17 cellular contexts compared by ENCODE assay signal in genomic region chr16:89341274-89341673, GRCh38.
DNase-seq lines count a peak whose midpoint lies in the region; ATAC-seq, FAIRE-seq and TF ChIP-seq lines count a peak whose summit lies in the region.
"Had no signal": no experiment of that assay in that cellular context is flagged by ENCODE, and none has a peak within 500 bp of the region (broad histone marks: within the 10 kb centered on the region; RNA-seq: fewer than 3 reads in every experiment).

No MANE protein-coding gene starts in this region.

- H3K9me3 ChIP-seq in HepG2 (ENCODE audit: low read length) (no peaks in the 10 kb centered on the region), right lobe of liver (no peaks in the 10 kb centered on the region), heart right ventricle (no peaks in the 10 kb centered on the region), lower lobe of right lung (no peaks in the 10 kb centered on the region)
- H3K9me3 ChIP-seq: gastroesophageal sphincter, neutrophil had no signal

- H3K9me3 Mint-ChIP-seq in activated CD8-positive, alpha-beta T cell treated with anti-CD3 and anti-CD28 coated beads, Interleukin-2, amount 10 ng/mL, durations not matched to agents 7 days and 5 days (ENCODE audit: insufficient read depth): no peaks in the 10 kb centered on the region
- no peaks in the 10 kb centered on the region for H3K9me3 Mint-ChIP-seq in immature natural killer cell
- H3K9me3 Mint-ChIP-seq: T-helper 1 cell treated with Interleukin-12 subunit alpha and Interleukin-12 subunit beta and Interleukin-4 antibody, amounts not matched to agents 30 μg/mL and 1 μg/mL, for 36 hours had no signal

- peaks cover 17% of the 10 kb centered on the region for H3K36me3 Mint-ChIP-seq in activated CD8-positive, alpha-beta T cell treated with anti-CD3 and anti-CD28 coated beads, Interleukin-2, amount 10 ng/mL, durations not matched to agents 7 days and 5 days (ENCODE audit: low read depth)
- H3K36me3 Mint-ChIP-seq in immature natural killer cell: no peaks in the 10 kb centered on the region

- in situ Hi-C loops in HepG2 (cut with HindIII; ENCODE audit: extremely low pct_ligation_motif_present, low pct_unique_long_range_greater_than_20kb): no loop called here

- H3K4me1 Mint-ChIP-seq in activated CD8-positive, alpha-beta T cell treated with anti-CD3 and anti-CD28 coated beads, Interleukin-2, amount 10 ng/mL, durations not matched to agents 7 days and 5 days (ENCODE audit: low read depth): peaks cover 62% of the 10 kb centered on the region
- peaks cover 70 to 90% of the 10 kb centered on the region in 2 donors for H3K4me1 Mint-ChIP-seq in immature natural killer cell

- peaks cover 98% of the 10 kb centered on the region for H3K79me2 ChIP-seq in HepG2 (ENCODE audit: insufficient read depth, low read length)

- H3K27ac Mint-ChIP-seq in activated CD8-positive, alpha-beta T cell treated with anti-CD3 and anti-CD28 coated beads, Interleukin-2, amount 10 ng/mL, durations not matched to agents 7 days and 5 days: peak overlapping the region; percentile 6
- peak overlapping the region; percentile 40 to 66 (median 60) for H3K27ac Mint-ChIP-seq in immature natural killer cell
- H3K27ac Mint-ChIP-seq: T-helper 1 cell treated with Interleukin-12 subunit alpha and Interleukin-12 subunit beta and Interleukin-4 antibody, amounts not matched to agents 30 μg/mL and 1 μg/mL, for 36 hours had no signal

- no peak overlapping the region for H3K4me2 ChIP-seq in HepG2 (ENCODE audit: low read depth, low read length)

- TF ChIP-seq CTCF in HepG2 (CRISPR knock-in tag; IDR thresholded peaks at IDR 0.05) (no peak), right lobe of liver (IDR thresholded peaks at IDR 0.05) (no peak), heart right ventricle (IDR thresholded peaks at IDR 0.05) (no peak), lower lobe of right lung (IDR thresholded peaks at IDR 0.05) (no peak)

- no peak overlapping the region for H3K9ac ChIP-seq in HepG2 (ENCODE audit: insufficient read depth, low read depth, low read length)

- intact Hi-C loops in HepG2 (cut with micrococcal nuclease; ENCODE audit: unreplicated experiment): no loop called here
- intact Hi-C loops in right lobe of liver (cut with DNase I): no loop called here
- intact Hi-C loops in heart right ventricle (cut with DNase I): no loop called here
- intact Hi-C loops in lower lobe of right lung (cut with DNase I): no loop called here

- H3K4me3 ChIP-seq in HepG2 (replicated peaks in 1 of 3; ENCODE audit: insufficient read depth in 1 of 3, low read depth in 2 of 3, low read length in 3 of 3) (no peak overlapping the region), right lobe of liver (no peak overlapping the region), heart right ventricle (no peak overlapping the region), lower lobe of right lung (no peak overlapping the region)
- H3K4me3 ChIP-seq: gastroesophageal sphincter had no signal

- 90% methylated on average over 7 of the region's 7 CpGs for WGBS in HepG2 (ENCODE audit: low lambda C conversion rate)
- WGBS in right lobe of liver (ENCODE audit: insufficient coverage, low coverage, low lambda C conversion rate, missing lambda C conversion rate): 46% methylated on average over 3 of the region's 7 CpGs
- WGBS in heart right ventricle, 2 donors: 69% methylated on average over 7 of the region's 7 CpGs

- DNase-seq in HepG2 (ENCODE audit: low spot score) (no peak), right lobe of liver (no peak), immature natural killer cell (no peak), heart right ventricle (no peak), DMS 273 (lab: John Stamatoyannopoulos, UW; ENCODE audit: unreplicated experiment) (no peak), lower lobe of right lung (no peak), ureter (ENCODE audit: low spot score) (no peak)
- DNase-seq in activated CD8-positive, alpha-beta T cell treated with anti-CD3 and anti-CD28 coated beads, Interleukin-2, amount 10 ng/mL, durations not matched to agents 7 days and 5 days: no peak
- DNase-seq: activated T-cell treated with anti-CD3 and anti-CD28 coated beads for 4 hours, amniotic stem cell, mesenchymal stem cell had no signal

- CTCF ChIA-PET in HepG2 (lab: Yijun Ruan, JAX; ENCODE audit: low intra/inter-chr PET ratio, low total read pairs): no interaction called here
- CTCF ChIA-PET in activated CD8-positive, alpha-beta T cell treated with anti-CD3 and anti-CD28 coated beads, Interleukin-2, amount 10 ng/mL, durations not matched to agents 7 days and 5 days (lab: Charles Lee): interaction anchor here (0.6 to 1.5 kb wide), 5 partner anchors 9 to 95 kb away, joined by 3 to 5 read pairs (median 3); no protein-coding TSS in a partner anchor

- H3K4me1 ChIP-seq in HepG2 (ENCODE audit: insufficient read depth, low read length): peaks cover 59% of the 10 kb centered on the region
- H3K4me1 ChIP-seq in right lobe of liver: peaks cover 0 to 49% (median 17%) of the 10 kb centered on the region in 4 donors
- H3K4me1 ChIP-seq in heart right ventricle: peaks cover 23 to 68% (median 46%) of the 10 kb centered on the region in 9 donors
- peaks cover 34% of the 10 kb centered on the region for H3K4me1 ChIP-seq in lower lobe of right lung

- TF ChIP-seq RAD21 in HepG2 (CRISPR knock-in tag; IDR thresholded peaks at IDR 0.05): no peak

- no peaks in the 10 kb centered on the region for H3K27me3 ChIP-seq in HepG2 (ENCODE audit: control insufficient read depth in 1 of 2, insufficient read depth in 2 of 2, low read length in 2 of 2)
- H3K27me3 ChIP-seq in right lobe of liver: no peaks in the 10 kb centered on the region
- no peaks in the 10 kb centered on the region for H3K27me3 ChIP-seq in heart right ventricle
- no peaks in the 10 kb centered on the region for H3K27me3 ChIP-seq in lower lobe of right lung (ENCODE audit: low read depth)
- H3K27me3 ChIP-seq: gastroesophageal sphincter, neutrophil had no signal

- POLR2A ChIA-PET in HepG2 (lab: Yijun Ruan, JAX): interaction anchor here (1.0 kb wide), 1 partner anchor 468 kb away, joined by 4 read pairs; no protein-coding TSS in a partner anchor
- POLR2A ChIA-PET in activated CD8-positive, alpha-beta T cell treated with anti-CD3 and anti-CD28 coated beads, Interleukin-2, amount 10 ng/mL, durations not matched to agents 7 days and 5 days (lab: Charles Lee): no interaction called here

- ATAC-seq in HepG2: no peak
- no peak for ATAC-seq in right lobe of liver
- no peak for ATAC-seq in activated CD8-positive, alpha-beta T cell treated with anti-CD3 and anti-CD28 coated beads, Interleukin-2, amount 10 ng/mL, durations not matched to agents 7 days and 5 days
- no peak for ATAC-seq in heart right ventricle
- no peak for ATAC-seq in lower lobe of right lung
- ATAC-seq: gastroesophageal sphincter, right cardiac atrium, Right ventricle myocardium inferior had no signal

- TF ChIP-seq EP300 in HepG2 (IDR thresholded peaks at IDR 0.05; ENCODE audit: low read depth in 2 of 2, low read length in 2 of 2): no peak
- TF ChIP-seq EP300 in HepG2 (CRISPR knock-in tag; IDR thresholded peaks at IDR 0.05; ENCODE audit: borderline replicate concordance): no peak

- TF ChIP-seq POLR2A in HepG2 (IDR thresholded peaks at IDR 0.05; ENCODE audit: insufficient read depth in 1 of 2, low read depth in 2 of 2, low read length in 2 of 2): no peak
- no peak for TF ChIP-seq POLR2A in right lobe of liver (IDR thresholded peaks at IDR 0.05)

- FAIRE-seq in HepG2 (lab: Jason Lieb, UNC): no peak
- FAIRE-seq: colon had no signal

- H3K27ac ChIP-seq in HepG2 (ENCODE audit: extremely low read length, insufficient read depth, low read length): peak overlapping the region; percentile 14
- H3K27ac ChIP-seq in right lobe of liver: no peak overlapping the region
- H3K27ac ChIP-seq in heart right ventricle: no peak overlapping the region
- no peak overlapping the region for H3K27ac ChIP-seq in lower lobe of right lung
- H3K27ac ChIP-seq: gastroesophageal sphincter had no signal

- no TSS peak for BruUV-seq in HepG2 (replicated peaks; lab: Mats Ljungman, UMichigan)

- H3K36me3 ChIP-seq in HepG2 (replicated peaks in 1 of 2; ENCODE audit: control insufficient read depth in 1 of 2, insufficient read depth in 2 of 2, low read length in 2 of 2) (peaks cover 0 to 5% of the 10 kb centered on the region in 2 experiments; a peak in 2 of 5 replicates), right lobe of liver (no peaks in the 10 kb centered on the region), heart right ventricle (peaks cover 0 to 4% (median 0%) of the 10 kb centered on the region in 9 donors), lower lobe of right lung (no peaks in the 10 kb centered on the region)
- H3K36me3 ChIP-seq: gastroesophageal sphincter, neutrophil had no signal

- no peak overlapping the region for H2AFZ ChIP-seq in HepG2 (ENCODE audit: low read length)

- H3K4me3 Mint-ChIP-seq in activated CD8-positive, alpha-beta T cell treated with anti-CD3 and anti-CD28 coated beads, Interleukin-2, amount 10 ng/mL, durations not matched to agents 7 days and 5 days: no peak overlapping the region
- H3K4me3 Mint-ChIP-seq in immature natural killer cell: peak overlapping the region in 3 of 5 donors; percentile 37 to 55 (median 47)
- H3K4me3 Mint-ChIP-seq: T-helper 1 cell treated with Interleukin-12 subunit alpha and Interleukin-12 subunit beta and Interleukin-4 antibody, amounts not matched to agents 30 μg/mL and 1 μg/mL, for 36 hours had no signal

- H3K27me3 Mint-ChIP-seq in activated CD8-positive, alpha-beta T cell treated with anti-CD3 and anti-CD28 coated beads, Interleukin-2, amount 10 ng/mL, durations not matched to agents 7 days and 5 days (ENCODE audit: low read depth): no peaks in the 10 kb centered on the region
- peaks cover 0 to 6% (median 2%) of the 10 kb centered on the region in 3 donors for H3K27me3 Mint-ChIP-seq in immature natural killer cell (ENCODE audit: low read depth in 3 of 3)

- peaks cover 85% of the 10 kb centered on the region for H4K20me1 ChIP-seq in HepG2 (ENCODE audit: insufficient read depth, low read length)

TF ChIP-seq in HepG2, 621 proteins besides CTCF, POLR2A, EP300 and RAD21 (continues in another document):
- TF ChIP-seq DBP (CRISPR knock-in tag; IDR thresholded peaks at IDR 0.05; ENCODE audit: not compliant biosample characterization): no peak
- no peak for TF ChIP-seq ELF4 (CRISPR knock-in tag; IDR thresholded peaks at IDR 0.05; ENCODE audit: borderline replicate concordance)
